20 cellular contexts compared by ENCODE assay signal in genomic region chr19:14237011-14237941, GRCh38. TPM values are rescaled to one million over a fixed set of nuclear protein-coding genes. Genes with fewer than 3 reads are reported as not detected.
DNase-seq lines count a peak whose midpoint lies in the region; ATAC-seq and TF ChIP-seq lines count a peak whose summit lies in the region.
"Had no signal": no experiment of that assay in that cellular context is flagged by ENCODE, and none has a peak within 500 bp of the region (broad histone marks: within the 10 kb centered on the region; RNA-seq: fewer than 3 reads in every experiment).

No MANE protein-coding gene starts in this region.

- no peaks in the 10 kb centered on the region for H3K27me3 Mint-ChIP-seq in activated CD8-positive, alpha-beta memory T cell treated with anti-CD3 and anti-CD28 coated beads, Interleukin-2, amount 10 ng/mL, durations not matched to agents 7 days and 5 days
- H3K27me3 Mint-ChIP-seq in effector memory CD8-positive, alpha-beta T cell, result no peaks in the 10 kb centered on the region
- H3K27me3 Mint-ChIP-seq: B cell had no signal

- peaks cover 2% of the 10 kb centered on the region for H3K9me3 Mint-ChIP-seq in activated CD8-positive, alpha-beta memory T cell treated with anti-CD3 and anti-CD28 coated beads, Interleukin-2, amount 10 ng/mL, durations not matched to agents 7 days and 5 days (ENCODE audit: low read depth)
- no peaks in the 10 kb centered on the region for H3K9me3 Mint-ChIP-seq in effector memory CD8-positive, alpha-beta T cell
- no peaks in the 10 kb centered on the region for H3K9me3 Mint-ChIP-seq in stimulated activated effector memory CD8-positive, alpha-beta T cell treated with anti-CD3 and anti-CD28 coated beads, Interleukin-12 subunit alpha, Interleukin-12 subunit beta, amount 100 ng/mL, for 72 hours

- H3K4me3 ChIP-seq in NB4 (ENCODE audit: low read depth, low read length), result no peak overlapping the region
- H3K4me3 ChIP-seq: SJCRH30 had no signal

- no peak for TF ChIP-seq CTCF in NB4 (IDR thresholded peaks at IDR 0.05; ENCODE audit: low read depth, low read length)

- no peak for TF ChIP-seq POLR2A in NB4 (IDR thresholded peaks at IDR 0.05; ENCODE audit: extremely low read depth, insufficient read length)

- DNase-seq in activated CD8-positive, alpha-beta memory T cell treated with anti-CD3 and anti-CD28 coated beads, Interleukin-2, amount 10 ng/mL, durations not matched to agents 7 days and 5 days, result no peak
- no peak for DNase-seq in activated CD8-positive, alpha-beta memory T cell treated with anti-CD3 and anti-CD28 coated beads, Interleukin-2, amount 50 U/mL, for 4 hours
- peak; percentile 21 for DNase-seq in NB4 (ENCODE audit: low read depth)
- DNase-seq in effector memory CD8-positive, alpha-beta T cell, result no peak
- no peak for DNase-seq in stimulated activated effector memory CD8-positive, alpha-beta T cell treated with anti-CD3 and anti-CD28 coated beads, Interleukin-12 subunit alpha, Interleukin-12 subunit beta, amount 100 ng/mL, for 72 hours (ENCODE audit: low spot score in 2 of 2)
- no peak for DNase-seq in GM03348 (ENCODE audit: low spot score)
- no peak for DNase-seq in cerebellum (ENCODE audit: low spot score)
- DNase-seq: DMS79, H7, MM.1S, NCI-H1417, NCI-H187, NCI-H2107, NCI-H2227 treated with DMSO at 0.1 percent for 48 hours, NCI-H524, NCI-H82, SJCRH30, SW 1271 had no signal

- CTCF ChIA-PET in activated CD8-positive, alpha-beta memory T cell treated with anti-CD3 and anti-CD28 coated beads, Interleukin-2, amount 10 ng/mL, durations not matched to agents 7 days and 5 days (lab: Charles Lee), result interaction anchor here (0.7 kb wide), 1 partner anchor 33 kb away, joined by 3 read pairs; no protein-coding TSS in a partner anchor

- H3K4me3 Mint-ChIP-seq in activated CD8-positive, alpha-beta memory T cell treated with anti-CD3 and anti-CD28 coated beads, Interleukin-2, amount 10 ng/mL, durations not matched to agents 7 days and 5 days, result no peak overlapping the region
- H3K4me3 Mint-ChIP-seq in effector memory CD8-positive, alpha-beta T cell, result peak overlapping the region in 1 of 2 donors; percentile 4
- no peak overlapping the region for H3K4me3 Mint-ChIP-seq in stimulated activated effector memory CD8-positive, alpha-beta T cell treated with anti-CD3 and anti-CD28 coated beads, Interleukin-12 subunit alpha, Interleukin-12 subunit beta, amount 100 ng/mL, for 72 hours
- H3K4me3 Mint-ChIP-seq: B cell had no signal

- peaks cover 1% of the 10 kb centered on the region for H3K36me3 Mint-ChIP-seq in activated CD8-positive, alpha-beta memory T cell treated with anti-CD3 and anti-CD28 coated beads, Interleukin-2, amount 10 ng/mL, durations not matched to agents 7 days and 5 days
- H3K36me3 Mint-ChIP-seq in effector memory CD8-positive, alpha-beta T cell (ENCODE audit: insufficient read depth), result no peaks in the 10 kb centered on the region
- no peaks in the 10 kb centered on the region for H3K36me3 Mint-ChIP-seq in stimulated activated effector memory CD8-positive, alpha-beta T cell treated with anti-CD3 and anti-CD28 coated beads, Interleukin-12 subunit alpha, Interleukin-12 subunit beta, amount 100 ng/mL, for 72 hours

- H3K4me1 Mint-ChIP-seq in activated CD8-positive, alpha-beta memory T cell treated with anti-CD3 and anti-CD28 coated beads, Interleukin-2, amount 10 ng/mL, durations not matched to agents 7 days and 5 days, result peaks cover 14% of the 10 kb centered on the region
- peaks cover 7 to 12% of the 10 kb centered on the region in 2 donors for H3K4me1 Mint-ChIP-seq in effector memory CD8-positive, alpha-beta T cell (ENCODE audit: low read depth in 2 of 2)
- H3K4me1 Mint-ChIP-seq in stimulated activated effector memory CD8-positive, alpha-beta T cell treated with anti-CD3 and anti-CD28 coated beads, Interleukin-12 subunit alpha, Interleukin-12 subunit beta, amount 100 ng/mL, for 72 hours, result peaks cover 13% of the 10 kb centered on the region
- H3K4me1 Mint-ChIP-seq: B cell had no signal

- peak; percentile 51 for ATAC-seq in activated CD8-positive, alpha-beta memory T cell treated with anti-CD3 and anti-CD28 coated beads, Interleukin-2, amount 10 ng/mL, durations not matched to agents 7 days and 5 days
- peak; percentile 88 for ATAC-seq in effector memory CD8-positive, alpha-beta T cell (replicated peaks)
- peak; percentile 48 for ATAC-seq in stimulated activated effector memory CD8-positive, alpha-beta T cell treated with anti-CD3 and anti-CD28 coated beads, Interleukin-12 subunit alpha, Interleukin-12 subunit beta, amount 100 ng/mL, for 72 hours
- no peak for ATAC-seq in GM21367 (IDR thresholded peaks at IDR 0.05; ENCODE audit: unreplicated experiment)

- no peak overlapping the region for H3K27ac Mint-ChIP-seq in activated CD8-positive, alpha-beta memory T cell treated with anti-CD3 and anti-CD28 coated beads, Interleukin-2, amount 10 ng/mL, durations not matched to agents 7 days and 5 days
- no peak overlapping the region for H3K27ac Mint-ChIP-seq in effector memory CD8-positive, alpha-beta T cell
- H3K27ac Mint-ChIP-seq in stimulated activated effector memory CD8-positive, alpha-beta T cell treated with anti-CD3 and anti-CD28 coated beads, Interleukin-12 subunit alpha, Interleukin-12 subunit beta, amount 100 ng/mL, for 72 hours, result no peak overlapping the region
- H3K27ac Mint-ChIP-seq: B cell had no signal

RNA-seq across cellular contexts. Expression of gene ADGRL1, which starts 31.3 kb away (rescaled TPM):
- 1 to 10 TPM; 3.7 to 4.3 TPM for total RNA-seq in activated CD8-positive, alpha-beta memory T cell treated with anti-CD3 and anti-CD28 coated beads, Interleukin-2, amount 10 ng/mL, durations not matched to agents 7 days and 5 days
- total RNA-seq in cerebellum, result 55.7 TPM

Comparison
In these comparisons a context has a peak if more than half of its experiments do, and no peak if none do; other contexts are left out.
1. RNA of gene ADGRL1, which starts 31.3 kb away (total RNA-seq): 55.7 TPM in cerebellum (single experiment); 3.7 to 4.3 TPM in activated CD8-positive, alpha-beta memory T cell treated with anti-CD3 and anti-CD28 coated beads, Interleukin-2, amount 10 ng/mL, durations not matched to agents 7 days and 5 days; every median in the first group is over 10 times any median in the second.